ENCODE assay signal across 1 cellular context in the genomic region with DNA sequence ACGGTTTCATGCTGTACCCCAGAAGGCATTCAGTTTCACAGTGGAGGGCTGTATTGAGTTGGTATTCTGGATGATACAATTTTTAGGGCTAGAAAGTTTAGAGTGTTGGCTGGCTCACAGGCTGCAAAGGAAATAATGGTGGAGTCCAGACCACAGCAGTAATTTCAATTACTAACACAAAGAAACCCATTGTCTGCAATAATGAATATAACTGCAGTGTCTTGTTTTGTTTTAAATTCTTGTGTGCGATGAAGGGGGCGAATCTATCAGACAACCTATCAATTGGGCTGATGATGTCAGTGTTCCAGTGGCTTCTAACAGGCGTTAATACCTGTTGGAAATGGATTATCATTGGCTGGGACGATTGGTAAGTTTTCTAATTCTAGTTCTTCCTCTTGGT.
TF ChIP-seq lines count a peak whose summit lies in the region.

No MANE protein-coding gene starts in this region.

TF ChIP-seq in H1, 55 proteins besides CTCF, POLR2A, EP300 and RAD21:
- TF ChIP-seq SIX5 (IDR thresholded peaks at IDR 0.05; ENCODE audit: low read depth, low read length) (no peak), GABPA (IDR thresholded peaks at IDR 0.05; ENCODE audit: borderline replicate concordance, insufficient read depth, low read length) (no peak), CTBP2 (IDR thresholded peaks at IDR 0.05; ENCODE audit: borderline replicate concordance, insufficient read depth, insufficient read length, low read length) (no peak), TAF7 (optimal IDR thresholded peaks at IDR 0.05; ENCODE audit: borderline replicate concordance, low read depth, low read length) (no peak), RFX5 (IDR thresholded peaks at IDR 0.05; ENCODE audit: borderline replicate concordance, low read depth, low read length) (no peak), GTF2F1 (IDR thresholded peaks at IDR 0.05; ENCODE audit: borderline replicate concordance, low read depth, low read length) (no peak), SP2 (IDR thresholded peaks at IDR 0.05; ENCODE audit: low read length) (no peak), BACH1 (IDR thresholded peaks at IDR 0.05; ENCODE audit: low read length) (no peak), NRF1 (IDR thresholded peaks at IDR 0.05; ENCODE audit: low read depth, low read length) (no peak), SIRT6 (IDR thresholded peaks at IDR 0.05; ENCODE audit: low read length) (no peak), POU5F1 (IDR thresholded peaks at IDR 0.05; ENCODE audit: low read depth, low read length) (no peak), EGR1 (IDR thresholded peaks at IDR 0.05; ENCODE audit: borderline replicate concordance, low read depth, low read length) (no peak), SUZ12 (IDR thresholded peaks at IDR 0.05; ENCODE audit: low read length) (no peak), ZNF274 (IDR thresholded peaks at IDR 0.05; ENCODE audit: borderline replicate concordance, extremely low read depth, low read length) (no peak)
